Comparison of ENCODE assay signal across 28 cellular contexts in genomic region chrX:130592204-130592603, GRCh38.
"Had no signal": no experiment of that assay in that cellular context is flagged by ENCODE, and none has a peak within 500 bp of the region (broad histone marks: within the 10 kb centered on the region; RNA-seq: fewer than 3 reads in every experiment).

No MANE protein-coding gene starts in this region.

- ATAC-seq: activated CD4-positive, CD25-positive, alpha-beta regulatory T cell treated with anti-CD3 and anti-CD28 coated beads, Interleukin-2, amount 50 U/mL, for 24 hours; activated CD8-positive, alpha-beta T cell treated with anti-CD3 and anti-CD28 coated beads for 36 hours; activated T-cell treated with anti-CD3 and anti-CD28 coated beads, Interleukin-2, amount 50 U/mL, for 4 hours; activated T-helper 17 cell treated with anti-CD3 and anti-CD28 coated beads, Interleukin-2, amount 50 U/mL, for 72 hours; body of pancreas; effector memory CD8-positive, alpha-beta T cell; T-helper 17 cell had no signal

- FAIRE-seq: frontal cortex had no signal

- H3K27me3 ChIP-seq: body of pancreas, esophagus squamous epithelium had no signal

- H3K4me3 ChIP-seq: body of pancreas, esophagus squamous epithelium had no signal

- H3K4me1 ChIP-seq: body of pancreas had no signal

- H3K36me3 ChIP-seq: esophagus squamous epithelium, WERI-Rb-1 had no signal

- H3K9me3 ChIP-seq: body of pancreas, esophagus squamous epithelium had no signal

- H3K27ac ChIP-seq: body of pancreas, esophagus squamous epithelium, WERI-Rb-1 had no signal

- DNase-seq: activated B cell treated with CpG ODN at 0.5 μM for 24 hours; activated CD4-positive, alpha-beta T cell treated with anti-CD3 and anti-CD28 coated beads for 48 hours; activated CD4-positive, alpha-beta T cell treated with anti-CD3 and anti-CD28 coated beads, Interleukin-2, amount 50 U/mL, for 1 hour; activated CD4-positive, alpha-beta T cell treated with anti-CD3 and anti-CD28 coated beads, Interleukin-2, amount 50 U/mL, for 48 hours; activated CD8-positive, alpha-beta memory T cell treated with anti-CD3 and anti-CD28 coated beads for 24 hours; activated CD8-positive, alpha-beta T cell treated with anti-CD3 and anti-CD28 coated beads for 36 hours; activated effector memory CD4-positive, alpha-beta T cell treated with Interleukin-2 at 50 U/mL for 16 hours; activated gamma-delta T cell treated with Interleukin-2 at 50 U/mL for 16 hours; activated naive CD4-positive, alpha-beta T cell treated with anti-CD3 and anti-CD28 coated beads, Interleukin-2, amount 50 U/mL, for 16 hours; activated naive CD4-positive, alpha-beta T cell treated with Interleukin-2 at 50 U/mL for 16 hours; activated T-cell treated with anti-CD3 and anti-CD28 coated beads, Interleukin-2, amount 50 U/mL, for 4 hours; amniotic stem cell; anterior cingulate cortex; body of pancreas; caudate nucleus; cortex of kidney; dermis blood vessel endothelial cell; effector CD4-positive, alpha-beta T cell; effector memory CD8-positive, alpha-beta T cell; esophagus squamous epithelium; foreskin fibroblast; head of caudate nucleus; T-helper 17 cell; T1000; WERI-Rb-1 had no signal
